8 cellular contexts compared by ENCODE assay signal in the genomic region with DNA sequence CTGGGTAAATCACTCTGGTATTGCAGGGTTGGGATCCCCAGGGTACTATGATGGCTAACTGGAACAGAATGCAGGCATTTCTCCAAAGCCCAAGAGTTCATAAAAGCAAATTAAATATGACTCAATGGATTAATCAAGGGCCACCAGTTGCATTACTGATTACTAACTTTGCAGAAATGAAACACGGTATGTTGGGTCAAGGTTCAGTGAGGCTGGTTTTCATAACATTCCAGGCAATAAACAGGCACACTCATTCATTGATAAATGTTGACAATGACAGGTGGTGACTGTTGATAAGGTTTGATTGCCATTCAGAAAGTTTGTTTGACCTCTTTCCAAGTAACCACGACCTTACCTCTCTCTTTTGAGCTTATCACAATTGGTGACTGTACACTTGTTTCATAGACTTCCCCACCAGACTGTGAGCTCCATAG. TPM values are rescaled to one million over a fixed set of nuclear protein-coding genes. Genes with fewer than 3 reads are reported as not detected.
DNase-seq lines count a peak whose midpoint lies in the region; ATAC-seq and TF ChIP-seq lines count a peak whose summit lies in the region.

No MANE protein-coding gene starts in this region.

- H3K4me1 ChIP-seq in liver (ENCODE audit: control insufficient read depth in 4 of 4, insufficient read depth in 4 of 4, low read length in 3 of 4): peaks cover 19 to 54% (median 48%) of the 10 kb centered on the region in 4 donors

- 13% methylated on average over 2 of the region's 2 CpGs for WGBS in liver

- H3K4me1 Mint-ChIP-seq in CD14-positive monocyte (peaks cover 34% of the 10 kb centered on the region), type B pancreatic cell (ENCODE audit: unreplicated experiment) (peaks cover 22% of the 10 kb centered on the region)

- no peak for TF ChIP-seq RAD21 in liver (IDR thresholded peaks at IDR 0.05)

- H3K4me3 Mint-ChIP-seq in CD14-positive monocyte (peak overlapping the region; percentile 82 to 89), type B pancreatic cell (peak overlapping the region; percentile 95)

- H3K27ac ChIP-seq in liver (ENCODE audit: low read depth in 1 of 2, low read length in 2 of 2): peak overlapping the region; percentile 90

- H3K4me3 ChIP-seq in astrocyte of the cerebellum (ENCODE audit: low read depth, low read length): peak overlapping the region; percentile 100
- peak overlapping the region; percentile 58 to 92 (median 90) for H3K4me3 ChIP-seq in liver (ENCODE audit: low read depth in 1 of 3, low read length in 3 of 3)

- peaks cover 0 to 2% (median under 1%) of the 10 kb centered on the region in 4 donors for H3K36me3 ChIP-seq in liver (ENCODE audit: control insufficient read depth in 4 of 4, insufficient read depth in 3 of 4, low read depth in 1 of 4, low read length in 3 of 4)

- TF ChIP-seq CTCF in CD14-positive monocyte (IDR thresholded peaks at IDR 0.05) (no peak), astrocyte of the cerebellum (IDR thresholded peaks at IDR 0.05; ENCODE audit: low read depth, low read length, missing control alignments) (no peak), liver (IDR thresholded peaks at IDR 0.05; ENCODE audit: low read depth, low read length, missing input control) (no peak), type B pancreatic cell (conservative IDR thresholded peaks at IDR 0.05) (no peak)

- in situ Hi-C loops in astrocyte of the cerebellum (cut with HindIII; ENCODE audit: low sequenced_read_pairs): no loop called here

- DNase-seq in CD14-positive monocyte (ENCODE audit: low spot score) (no peak), HPDE6-E6E7 (ENCODE audit: extremely low spot score) (peak; percentile 10), astrocyte of the cerebellum (ENCODE audit: low read depth) (peak; percentile 55), type B pancreatic cell (ENCODE audit: extremely low spot score, unreplicated experiment) (no peak)
- no peak for DNase-seq in central memory CD4-positive, alpha-beta T cell

- peak overlapping the region in 1 of 2 donors; percentile 26 for H3K9ac ChIP-seq in liver (ENCODE audit: low read depth in 1 of 2, low read length in 2 of 2)

- ATAC-seq in HG03025 (IDR thresholded peaks at IDR 0.05; ENCODE audit: low FRiP score, unreplicated experiment) (no peak), HG02885 (IDR thresholded peaks at IDR 0.05; ENCODE audit: poor library complexity, unreplicated experiment) (no peak)

- H3K9me3 ChIP-seq in liver (ENCODE audit: control insufficient read depth in 4 of 4, low read length in 3 of 4): no peaks in the 10 kb centered on the region

- H3K27me3 Mint-ChIP-seq in CD14-positive monocyte (ENCODE audit: low read depth in 3 of 3) (no peaks in the 10 kb centered on the region), type B pancreatic cell (no peaks in the 10 kb centered on the region)

- peak overlapping the region; percentile 88 to 96 (median 95) for H3K27ac Mint-ChIP-seq in CD14-positive monocyte
- H3K27ac Mint-ChIP-seq in type B pancreatic cell: peak overlapping the region; percentile 93

- H3K9me3 Mint-ChIP-seq in CD14-positive monocyte (no peaks in the 10 kb centered on the region), type B pancreatic cell (no peaks in the 10 kb centered on the region)

- no peaks in the 10 kb centered on the region for H3K27me3 ChIP-seq in liver (ENCODE audit: control insufficient read depth in 4 of 4, insufficient read depth in 4 of 4, low read length in 3 of 4)

- intact Hi-C loops in CD14-positive monocyte (cut with micrococcal nuclease): loop anchor here in 1 of 2 donors (5.0 kb wide), 1 partner anchor 130 kb away; no protein-coding TSS in a partner anchor

- H3K36me3 Mint-ChIP-seq in CD14-positive monocyte: peaks cover 24 to 45% of the 10 kb centered on the region in 2 donors
- H3K36me3 Mint-ChIP-seq in type B pancreatic cell: no peaks in the 10 kb centered on the region

TF ChIP-seq in liver, 16 proteins besides CTCF, POLR2A, EP300 and RAD21:
- TF ChIP-seq HNF4G (IDR thresholded peaks at IDR 0.05): peak; percentile 52
- TF ChIP-seq SP1 (IDR thresholded peaks at IDR 0.05): peak; percentile 81
- TF ChIP-seq TAF1 (conservative IDR thresholded peaks at IDR 0.05): peak; percentile 55
- TF ChIP-seq RXRA (IDR thresholded peaks at IDR 0.05): peak; percentile 40 to 57
- peak; percentile 23 to 38 for TF ChIP-seq JUND (IDR thresholded peaks at IDR 0.05)
- TF ChIP-seq EGR1 (IDR thresholded peaks at IDR 0.05; ENCODE audit: low read depth in 2 of 2): no peak
- peak; percentile 67 to 71 for TF ChIP-seq HNF4A (conservative IDR thresholded peaks at IDR 0.05)
- TF ChIP-seq, protein P1, sequence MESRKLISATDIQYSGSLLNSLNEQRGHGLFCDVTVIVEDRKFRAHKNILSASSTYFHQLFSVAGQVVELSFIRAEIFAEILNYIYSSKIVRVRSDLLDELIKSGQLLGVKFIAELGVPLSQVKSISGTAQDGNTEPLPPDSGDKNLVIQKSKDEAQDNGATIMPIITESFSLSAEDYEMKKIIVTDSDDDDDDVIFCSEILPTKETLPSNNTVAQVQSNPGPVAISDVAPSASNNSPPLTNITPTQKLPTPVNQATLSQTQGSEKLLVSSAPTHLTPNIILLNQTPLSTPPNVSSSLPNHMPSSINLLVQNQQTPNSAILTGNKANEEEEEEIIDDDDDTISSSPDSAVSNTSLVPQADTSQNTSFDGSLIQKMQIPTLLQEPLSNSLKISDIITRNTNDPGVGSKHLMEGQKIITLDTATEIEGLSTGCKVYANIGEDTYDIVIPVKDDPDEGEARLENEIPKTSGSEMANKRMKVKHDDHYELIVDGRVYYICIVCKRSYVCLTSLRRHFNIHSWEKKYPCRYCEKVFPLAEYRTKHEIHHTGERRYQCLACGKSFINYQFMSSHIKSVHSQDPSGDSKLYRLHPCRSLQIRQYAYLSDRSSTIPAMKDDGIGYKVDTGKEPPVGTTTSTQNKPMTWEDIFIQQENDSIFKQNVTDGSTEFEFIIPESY (IDR thresholded peaks at IDR 0.05): no peak
- peak; percentile 53 for TF ChIP-seq NR2F2 (IDR thresholded peaks at IDR 0.05)
- TF ChIP-seq, protein P2, sequence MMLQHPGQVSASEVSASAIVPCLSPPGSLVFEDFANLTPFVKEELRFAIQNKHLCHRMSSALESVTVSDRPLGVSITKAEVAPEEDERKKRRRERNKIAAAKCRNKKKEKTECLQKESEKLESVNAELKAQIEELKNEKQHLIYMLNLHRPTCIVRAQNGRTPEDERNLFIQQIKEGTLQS (IDR thresholded peaks at IDR 0.05): peak; percentile 11
- peak; percentile 49 for TF ChIP-seq FOXA2 (IDR thresholded peaks at IDR 0.05)
- TF ChIP-seq, protein P3, sequence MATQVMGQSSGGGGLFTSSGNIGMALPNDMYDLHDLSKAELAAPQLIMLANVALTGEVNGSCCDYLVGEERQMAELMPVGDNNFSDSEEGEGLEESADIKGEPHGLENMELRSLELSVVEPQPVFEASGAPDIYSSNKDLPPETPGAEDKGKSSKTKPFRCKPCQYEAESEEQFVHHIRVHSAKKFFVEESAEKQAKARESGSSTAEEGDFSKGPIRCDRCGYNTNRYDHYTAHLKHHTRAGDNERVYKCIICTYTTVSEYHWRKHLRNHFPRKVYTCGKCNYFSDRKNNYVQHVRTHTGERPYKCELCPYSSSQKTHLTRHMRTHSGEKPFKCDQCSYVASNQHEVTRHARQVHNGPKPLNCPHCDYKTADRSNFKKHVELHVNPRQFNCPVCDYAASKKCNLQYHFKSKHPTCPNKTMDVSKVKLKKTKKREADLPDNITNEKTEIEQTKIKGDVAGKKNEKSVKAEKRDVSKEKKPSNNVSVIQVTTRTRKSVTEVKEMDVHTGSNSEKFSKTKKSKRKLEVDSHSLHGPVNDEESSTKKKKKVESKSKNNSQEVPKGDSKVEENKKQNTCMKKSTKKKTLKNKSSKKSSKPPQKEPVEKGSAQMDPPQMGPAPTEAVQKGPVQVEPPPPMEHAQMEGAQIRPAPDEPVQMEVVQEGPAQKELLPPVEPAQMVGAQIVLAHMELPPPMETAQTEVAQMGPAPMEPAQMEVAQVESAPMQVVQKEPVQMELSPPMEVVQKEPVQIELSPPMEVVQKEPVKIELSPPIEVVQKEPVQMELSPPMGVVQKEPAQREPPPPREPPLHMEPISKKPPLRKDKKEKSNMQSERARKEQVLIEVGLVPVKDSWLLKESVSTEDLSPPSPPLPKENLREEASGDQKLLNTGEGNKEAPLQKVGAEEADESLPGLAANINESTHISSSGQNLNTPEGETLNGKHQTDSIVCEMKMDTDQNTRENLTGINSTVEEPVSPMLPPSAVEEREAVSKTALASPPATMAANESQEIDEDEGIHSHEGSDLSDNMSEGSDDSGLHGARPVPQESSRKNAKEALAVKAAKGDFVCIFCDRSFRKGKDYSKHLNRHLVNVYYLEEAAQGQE (IDR thresholded peaks at IDR 0.05): no peak

RNA-seq across cellular contexts. Expression of a gene that starts 0.5 kb away (rescaled TPM):
- 100 to 1,000 TPM; 133 to 134 TPM for polyA plus RNA-seq in CD14-positive monocyte
- total RNA-seq in liver: 10 to 100 TPM; 25.4 to 62.2 TPM
- 10 to 100 TPM; 50.4 TPM for polyA plus RNA-seq in liver
- 39.9 and 75.0 TPM in 2 replicates for total RNA-seq in type B pancreatic cell (ENCODE audit: low replicate concordance)

RNA-seq across cellular contexts. Expression of a gene that starts 12.0 kb away (rescaled TPM):
- 100 to 1,000 TPM; 219 to 245 TPM for polyA plus RNA-seq in CD14-positive monocyte
- total RNA-seq in liver: 10 to 100 TPM; 46.2 to 60.2 TPM
- 10 to 100 TPM; 50.4 to 54.3 TPM for polyA plus RNA-seq in liver
- total RNA-seq in type B pancreatic cell (ENCODE audit: low replicate concordance): 84.6 and 89.0 TPM in 2 replicates

RNA-seq across cellular contexts. Expression of a gene that starts 23.9 kb away (rescaled TPM):
- polyA plus RNA-seq in CD14-positive monocyte (not detected), liver (not detected)
- total RNA-seq in liver (not detected), type B pancreatic cell (ENCODE audit: low replicate concordance) (not detected in 2 replicates)

RNA-seq across cellular contexts. Expression of a gene that starts 53.7 kb away (rescaled TPM):
- polyA plus RNA-seq in CD14-positive monocyte (10 to 100 TPM; 13.8 to 16.7 TPM), liver (1 to 10 TPM in 1 of 2 donors, under 1 TPM in 1; 0.33 to 1.2 TPM)
- total RNA-seq in liver (1 to 10 TPM; 1.2 to 2.9 TPM), type B pancreatic cell (ENCODE audit: low replicate concordance) (0.68 and 1.5 TPM in 2 replicates)

Comparison
In these comparisons a context has a peak if more than half of its experiments do, and no peak if none do; other contexts are left out.
1. DNase-seq: peak in HPDE6-E6E7 (single experiment) and astrocyte of the cerebellum (single experiment); none in CD14-positive monocyte (single experiment), type B pancreatic cell (single experiment) and central memory CD4-positive, alpha-beta T cell (single experiment).